ENCODE assay signal across 23 cellular contexts in genomic region chrX:38927592-38927991, GRCh38.
"Had no signal": no experiment of that assay in that cellular context is flagged by ENCODE, and none has a peak within 500 bp of the region (broad histone marks: within the 10 kb centered on the region; RNA-seq: fewer than 3 reads in every experiment).

No MANE protein-coding gene starts in this region.

- H3K36me3 ChIP-seq: esophagus muscularis mucosa, left ventricle myocardium inferior, lower lobe of right lung, ovary, right atrium auricular region, thyroid gland had no signal

- H3K9me3 ChIP-seq: esophagus muscularis mucosa, left ventricle myocardium inferior, lower lobe of right lung, ovary, right atrium auricular region, thyroid gland had no signal

- ATAC-seq: left colon; lower lobe of right lung; natural killer cell; stimulated activated naive CD8-positive, alpha-beta T cell treated with anti-CD3 and anti-CD28 coated beads, Interleukin-15, amount 100 ng/mL, for 72 hours had no signal

- H3K27me3 ChIP-seq: esophagus muscularis mucosa, ovary, right atrium auricular region, thyroid gland had no signal

- FAIRE-seq: endothelial cell of umbilical vein had no signal

- H3K4me1 ChIP-seq: left ventricle myocardium inferior, lower lobe of right lung, right atrium auricular region, thyroid gland had no signal

- DNase-seq: dermis blood vessel endothelial cell; effector memory CD4-positive, alpha-beta T cell; foreskin melanocyte; hypothalamus; immature natural killer cell; islet precursor cell; kidney glomerular epithelial cell; left colon; left ventricle myocardium inferior; lower lobe of right lung; natural killer cell; occipital lobe; ovary; stimulated activated CD4-positive, alpha-beta T cell treated with anti-CD3 and anti-CD28 coated beads, Interleukin-15, amount 100 ng/mL, for 24 hours; stimulated activated CD4-positive, alpha-beta T cell treated with anti-CD3 and anti-CD28 coated beads, Interleukin-2, amount 100 ng/mL, for 48 hours; stimulated activated naive CD4-positive, alpha-beta T cell; stimulated activated naive CD8-positive, alpha-beta T cell treated with anti-CD3 and anti-CD28 coated beads, Interleukin-15, amount 100 ng/mL, for 72 hours; thyroid gland had no signal

- H3K4me3 ChIP-seq: coronary artery, esophagus muscularis mucosa, left ventricle myocardium inferior, lower lobe of right lung, ovary, right atrium auricular region, skin epidermis, thyroid gland had no signal

- H3K27ac ChIP-seq: coronary artery, esophagus muscularis mucosa, left ventricle myocardium inferior, lower lobe of right lung, ovary, right atrium auricular region, skin epidermis, thyroid gland had no signal
